In the genomic region with DNA sequence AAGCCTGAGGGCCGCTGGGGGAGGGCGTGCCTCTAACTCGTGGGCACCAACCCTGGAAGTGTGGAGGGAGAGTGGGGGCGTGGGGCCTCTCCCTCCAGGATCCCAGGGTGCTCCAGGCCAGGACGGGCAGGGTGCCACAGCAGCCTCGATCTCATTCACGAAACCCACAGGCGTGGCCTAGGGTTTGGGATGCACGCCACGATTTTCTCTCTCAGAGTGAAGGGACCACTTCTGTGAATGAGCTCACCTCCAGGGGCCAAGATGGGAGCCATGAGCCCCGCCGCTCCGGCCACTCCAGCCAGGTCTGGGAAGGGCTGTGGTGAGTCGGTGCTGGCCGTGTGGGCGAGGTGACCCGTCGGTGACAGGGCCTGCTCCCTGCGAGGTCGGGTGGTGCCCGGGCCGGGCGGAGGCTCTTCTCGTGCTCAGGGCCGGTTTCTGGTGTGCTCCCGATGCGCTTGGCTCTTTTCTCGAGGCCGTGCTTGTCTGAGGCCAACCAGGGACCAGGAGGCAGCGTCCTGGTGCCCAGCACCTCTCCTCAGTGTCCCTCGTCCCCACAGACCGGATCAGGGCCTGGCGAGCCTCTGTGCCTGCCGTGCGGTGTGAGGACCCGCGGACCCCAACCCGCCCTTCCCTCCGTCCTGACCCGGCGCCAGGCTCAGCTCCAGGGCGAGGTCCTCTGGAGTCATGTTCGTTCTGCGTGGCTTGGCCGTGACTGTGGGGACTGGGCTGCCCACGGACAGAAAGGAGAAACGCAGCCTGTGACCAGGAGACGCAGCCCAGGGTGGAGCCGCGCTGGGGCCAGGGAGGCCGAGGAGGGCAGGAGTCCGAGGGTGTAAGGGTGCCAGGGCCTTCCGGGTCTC, we compare ENCODE assay signal across 22 cellular contexts.
"Had no signal": no experiment of that assay in that cellular context is flagged by ENCODE, and none has a peak within 500 bp of the region (broad histone marks: within the 10 kb centered on the region; RNA-seq: fewer than 3 reads in every experiment).

No MANE protein-coding gene starts in this region.

- H3K27me3 ChIP-seq: breast epithelium, ovary, upper lobe of left lung had no signal

- DNase-seq: activated CD8-positive, alpha-beta memory T cell treated with anti-CD3 and anti-CD28 coated beads, Interleukin-2, amount 50 U/mL, for 48 hours; activated naive CD4-positive, alpha-beta T cell treated with Interleukin-2 at 50 U/mL for 16 hours; activated naive CD8-positive, alpha-beta T cell treated with anti-CD3 and anti-CD28 coated beads for 36 hours; activated T-cell treated with anti-CD3 and anti-CD28 coated beads, Interleukin-2, amount 50 U/mL, for 4 hours; cerebellar nuclear complex; effector CD8-positive, alpha-beta T cell; foreskin melanocyte; hippocampal formation; small intestine; stimulated activated CD4-positive, alpha-beta T cell treated with anti-CD3 and anti-CD28 coated beads, Interleukin-15, amount 100 ng/mL, for 24 hours; stimulated activated CD8-positive, alpha-beta memory T cell treated with anti-CD3 and anti-CD28 coated beads, Interleukin-4, amount 100 ng/mL, for 48 hours; stimulated activated naive B cell treated with anti-CD40 and anti-IgM and Interleukin-4, amounts not matched to agents 10 μg/mL and 1 μg/mL and 100 μg/mL, for 72 hours; T1000 had no signal

- H3K4me1 ChIP-seq: breast epithelium, prostate gland, upper lobe of left lung had no signal

- H3K4me1 Mint-ChIP-seq: activated naive CD8-positive, alpha-beta T cell treated with anti-CD3 and anti-CD28 coated beads for 36 hours; mesothelial cell of epicardium; stimulated activated naive B cell treated with anti-CD40 and anti-IgM and Interleukin-4, amounts not matched to agents 10 μg/mL and 1 μg/mL and 100 μg/mL, for 72 hours; WTC11 had no signal

- H3K27ac Mint-ChIP-seq: activated naive CD8-positive, alpha-beta T cell treated with anti-CD3 and anti-CD28 coated beads for 36 hours; dendritic cell treated with granulocyte-macrophage colony-stimulating factor and Interleukin-4, amounts not matched to agents 40 ng/mL and 50 ng/mL, for 4 days; mesothelial cell of epicardium; stimulated activated naive B cell treated with anti-CD40 and anti-IgM and Interleukin-4, amounts not matched to agents 10 μg/mL and 1 μg/mL and 100 μg/mL, for 72 hours; WTC11 had no signal

- H3K4me3 Mint-ChIP-seq: activated naive CD8-positive, alpha-beta T cell treated with anti-CD3 and anti-CD28 coated beads for 36 hours; activated T-cell treated with anti-CD3 and anti-CD28 coated beads, Interleukin-2, amount 50 U/mL, for 4 hours; dendritic cell treated with granulocyte-macrophage colony-stimulating factor and Interleukin-4, amounts not matched to agents 40 ng/mL and 50 ng/mL, for 4 days; mesothelial cell of epicardium; naive thymus-derived CD8-positive, alpha-beta T cell; stimulated activated naive B cell treated with anti-CD40 and anti-IgM and Interleukin-4, amounts not matched to agents 10 μg/mL and 1 μg/mL and 100 μg/mL, for 72 hours; WTC11 had no signal

- H3K9me3 Mint-ChIP-seq: activated naive CD8-positive, alpha-beta T cell treated with anti-CD3 and anti-CD28 coated beads for 36 hours; activated T-cell treated with anti-CD3 and anti-CD28 coated beads, Interleukin-2, amount 50 U/mL, for 4 hours; dendritic cell treated with granulocyte-macrophage colony-stimulating factor and Interleukin-4, amounts not matched to agents 40 ng/mL and 50 ng/mL, for 4 days; naive thymus-derived CD8-positive, alpha-beta T cell had no signal

- H3K27me3 Mint-ChIP-seq: activated naive CD8-positive, alpha-beta T cell treated with anti-CD3 and anti-CD28 coated beads for 36 hours; dendritic cell treated with granulocyte-macrophage colony-stimulating factor and Interleukin-4, amounts not matched to agents 40 ng/mL and 50 ng/mL, for 4 days; naive thymus-derived CD8-positive, alpha-beta T cell; stimulated activated naive B cell treated with anti-CD40 and anti-IgM and Interleukin-4, amounts not matched to agents 10 μg/mL and 1 μg/mL and 100 μg/mL, for 72 hours had no signal

- H3K9me3 ChIP-seq: breast epithelium, prostate gland, upper lobe of left lung had no signal

- H3K36me3 ChIP-seq: breast epithelium, prostate gland had no signal

- H3K27ac ChIP-seq: breast epithelium, ovary, prostate gland, upper lobe of left lung had no signal

- ATAC-seq: activated T-cell treated with anti-CD3 and anti-CD28 coated beads, Interleukin-2, amount 50 U/mL, for 4 hours; naive thymus-derived CD8-positive, alpha-beta T cell; sciatic nerve; stimulated activated naive B cell treated with anti-CD40 and anti-IgM and Interleukin-4, amounts not matched to agents 10 μg/mL and 1 μg/mL and 100 μg/mL, for 72 hours; WTC11 had no signal

- H3K4me3 ChIP-seq: breast epithelium, ovary, prostate gland, upper lobe of left lung had no signal

- FAIRE-seq: small intestine had no signal
